Comparison of ENCODE assay signal across 8 cellular contexts in genomic region chr6:26020983-26021349, GRCh38. TPM values are rescaled to one million over a fixed set of nuclear protein-coding genes. Genes with fewer than 3 reads are reported as not detected.
DNase-seq lines count a peak whose midpoint lies in the region; ATAC-seq, FAIRE-seq and TF ChIP-seq lines count a peak whose summit lies in the region.

No MANE protein-coding gene starts in this region.

- peak overlapping the region; percentile 93 for H3K4me2 ChIP-seq in osteoblast (ENCODE audit: insufficient read depth, low read length)

- ATAC-seq in gastroesophageal sphincter, result peak; percentile 20

- FAIRE-seq in G401.6 (lab: Jason Lieb, UNC), result peak; percentile 27

- H3K4me1 ChIP-seq in gastroesophageal sphincter (peaks cover 0 to 61% (median 5%) of the 10 kb centered on the region in 3 donors), osteoblast (ENCODE audit: insufficient read depth, low read length) (peaks cover 34% of the 10 kb centered on the region)

- WGBS in gastroesophageal sphincter (ENCODE audit: low coverage in 1 of 2), 2 donors, result 0% methylated on average over 2 to 12 of the region's 23 CpGs

- H3K4me3 ChIP-seq in H7 (ENCODE audit: insufficient read depth, low read depth, low read length) (peak overlapping the region; percentile 58), gastroesophageal sphincter (peak overlapping the region; percentile 38 to 76), osteoblast (ENCODE audit: insufficient read depth, low read length) (peak overlapping the region; percentile 79)

- H3K79me2 ChIP-seq in osteoblast (ENCODE audit: insufficient read depth, low read length), result no peaks in the 10 kb centered on the region

- no peaks in the 10 kb centered on the region for H4K20me1 ChIP-seq in osteoblast (ENCODE audit: insufficient read depth, low read length)

- no peak for DNase-seq in H7
- DNase-seq in NCI-H1417 (lab: John Stamatoyannopoulos, UW), result peak in 2 of 3 experiments; percentile 89 to 96
- DNase-seq in activated gamma-delta T cell treated with Interleukin-2 at 50 U/mL for 16 hours, result peak; percentile 34
- no peak for DNase-seq in osteoblast (ENCODE audit: insufficient read length, low spot score, missing footprints)
- DNase-seq in HuH-7 (ENCODE audit: low spot score), result no peak
- DNase-seq in middle frontal gyrus (ENCODE audit: extremely low spot score, low spot score), result no peak

- peak overlapping the region; percentile 97 to 99 (median 98) for H3K27ac ChIP-seq in gastroesophageal sphincter
- H3K27ac ChIP-seq in osteoblast (ENCODE audit: low read depth, low read length), result peak overlapping the region; percentile 97

- H3K27me3 ChIP-seq in H7 (ENCODE audit: control insufficient read depth, insufficient read depth, low read length), result no peaks in the 10 kb centered on the region
- H3K27me3 ChIP-seq in gastroesophageal sphincter, result no peaks in the 10 kb centered on the region
- no peaks in the 10 kb centered on the region for H3K27me3 ChIP-seq in osteoblast (ENCODE audit: insufficient read depth, low read length)

- peak overlapping the region; percentile 71 for H2AFZ ChIP-seq in osteoblast (ENCODE audit: low read length)

- TF ChIP-seq CTCF in gastroesophageal sphincter (IDR thresholded peaks at IDR 0.05) (no peak), osteoblast (IDR thresholded peaks at IDR 0.05; ENCODE audit: extremely low read depth, low read depth, low read length) (no peak)

- no peak for TF ChIP-seq EP300 in gastroesophageal sphincter (IDR thresholded peaks at IDR 0.05)

- H3K9me3 ChIP-seq in gastroesophageal sphincter, result no peaks in the 10 kb centered on the region
- H3K9me3 ChIP-seq in osteoblast (ENCODE audit: low read depth, low read length), result no peaks in the 10 kb centered on the region

- TF ChIP-seq POLR2A in gastroesophageal sphincter (IDR thresholded peaks at IDR 0.05), result no peak

- H3K36me3 ChIP-seq in H7 (replicated peaks; ENCODE audit: control insufficient read depth, insufficient read depth, low read length), result no peaks in the 10 kb centered on the region
- no peaks in the 10 kb centered on the region for H3K36me3 ChIP-seq in gastroesophageal sphincter
- no peaks in the 10 kb centered on the region for H3K36me3 ChIP-seq in osteoblast (ENCODE audit: insufficient read depth, low read length)

RNA-seq across cellular contexts. Expression of gene TRIM38, which starts 58.4 kb away (rescaled TPM):
- 1.0 and 2.3 TPM in 2 replicates for total RNA-seq in H7 (2014; rRNA removed; shearing (Covaris generic))
- total RNA-seq in gastroesophageal sphincter (10 to 100 TPM in 1 of 4 donors, 1 to 10 TPM in 3; 6.1 to 10.4 (median 8.2) TPM), osteoblast (13.0 and 13.3 TPM in 2 replicates)

Comparison
In these comparisons a context has a peak if more than half of its experiments do, and no peak if none do; other contexts are left out.
1. DNase-seq: peak in NCI-H1417 (2 of 3) and activated gamma-delta T cell treated with Interleukin-2 at 50 U/mL for 16 hours (single experiment); none in H7 (single experiment), osteoblast (single experiment), HuH-7 (single experiment) and middle frontal gyrus (single experiment).
2. Peak in every context shown above with its lines, with median percentiles within 50 percentile points of each other: H3K4me3 ChIP-seq.